Comparison of ENCODE assay signal across 13 cellular contexts in the genomic region with DNA sequence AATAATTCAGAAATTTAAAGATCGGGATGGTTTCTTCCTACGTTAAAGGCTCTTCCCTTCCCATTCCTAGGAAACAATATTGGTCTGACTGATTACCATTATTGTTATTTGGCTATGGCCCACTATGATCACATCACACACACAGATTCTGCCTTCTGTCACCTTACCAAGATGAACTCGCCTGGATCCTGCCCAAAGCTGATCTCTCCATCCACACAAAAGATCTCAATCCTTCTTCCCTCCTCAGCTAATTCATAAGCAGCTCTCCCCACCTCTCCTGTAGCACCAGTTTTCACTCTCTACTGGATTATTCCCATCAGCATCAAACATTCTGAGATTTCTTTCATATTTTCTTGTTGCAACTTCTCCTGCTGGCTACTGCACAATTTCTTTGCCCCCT. TPM values are rescaled to one million over a fixed set of nuclear protein-coding genes. Genes with fewer than 3 reads are reported as not detected.
DNase-seq lines count a peak whose midpoint lies in the region; ATAC-seq and TF ChIP-seq lines count a peak whose summit lies in the region.
"Had no signal": no experiment of that assay in that cellular context is flagged by ENCODE, and none has a peak within 500 bp of the region (broad histone marks: within the 10 kb centered on the region; RNA-seq: fewer than 3 reads in every experiment).

No MANE protein-coding gene starts in this region.

- intact Hi-C loops in left ventricle myocardium inferior (cut with micrococcal nuclease) = no loop called here
- intact Hi-C loops in Right ventricle myocardium inferior (cut with DNase I) = loop anchor here (5.0 kb wide), 1 partner anchor 32 kb away; no protein-coding TSS in a partner anchor
- intact Hi-C loops in OCI-LY7 (cut with micrococcal nuclease; ENCODE audit: unreplicated experiment) = loop anchor here (5.0 kb wide), 2 partner anchors 287 to 538 kb away; no protein-coding TSS in a partner anchor
- intact Hi-C loops in activated CD4-positive, alpha-beta T cell treated with anti-CD3 and anti-CD28 coated beads for 36 hours (cut with DNase I, micrococcal nuclease) = loop anchor here in 1 of 2 experiments (5.0 to 10.0 kb wide), 2 partner anchors 112 to 615 kb away; no protein-coding TSS in a partner anchor
- intact Hi-C loops in PC-9 (cut with micrococcal nuclease; ENCODE audit: unreplicated experiment) = no loop called here

- no peak overlapping the region for H3K4me3 Mint-ChIP-seq in glutamatergic neuron (ENCODE audit: unreplicated experiment)
- H3K4me3 Mint-ChIP-seq in stimulated activated naive B cell treated with anti-CD40 and anti-IgM and Interleukin-4, amounts not matched to agents 10 μg/mL and 1 μg/mL and 100 μg/mL, for 72 hours = no peak overlapping the region
- H3K4me3 Mint-ChIP-seq in activated CD4-positive, alpha-beta T cell treated with anti-CD3 and anti-CD28 coated beads for 36 hours = no peak overlapping the region

- H3K9me2 ChIP-seq in OCI-LY7 (ENCODE audit: insufficient read depth, low read length) (no peaks in the 10 kb centered on the region), PC-9 (ENCODE audit: insufficient read depth) (no peaks in the 10 kb centered on the region)

- H3K4me3 ChIP-seq in left ventricle myocardium inferior = no peak overlapping the region
- no peak overlapping the region for H3K4me3 ChIP-seq in OCI-LY7 (ENCODE audit: low read depth, low read length, poor library complexity, severe bottlenecking)
- no peak overlapping the region for H3K4me3 ChIP-seq in PC-9
- H3K4me3 ChIP-seq: A549, MG63 had no signal

- peaks cover 43% of the 10 kb centered on the region for H3K4me1 Mint-ChIP-seq in glutamatergic neuron (ENCODE audit: low read depth, unreplicated experiment)
- H3K4me1 Mint-ChIP-seq in stimulated activated naive B cell treated with anti-CD40 and anti-IgM and Interleukin-4, amounts not matched to agents 10 μg/mL and 1 μg/mL and 100 μg/mL, for 72 hours = peaks cover 39 to 54% of the 10 kb centered on the region in 2 donors
- H3K4me1 Mint-ChIP-seq in activated CD4-positive, alpha-beta T cell treated with anti-CD3 and anti-CD28 coated beads for 36 hours = peaks cover 72% of the 10 kb centered on the region

- DNase-seq in left ventricle myocardium inferior (no peak), Right ventricle myocardium inferior (ENCODE audit: missing footprints) (no peak), OCI-LY7 (ENCODE audit: low spot score) (no peak), glutamatergic neuron (no peak), NCI-H2029 (lab: John Stamatoyannopoulos, UW) (no peak), PC-9 (no peak)
- no peak for DNase-seq in stimulated activated naive B cell treated with anti-CD40 and anti-IgM and Interleukin-4, amounts not matched to agents 10 μg/mL and 1 μg/mL and 100 μg/mL, for 72 hours
- no peak for DNase-seq in activated CD4-positive, alpha-beta T cell treated with anti-CD3 and anti-CD28 coated beads for 36 hours
- DNase-seq: MG63, NCI-H1105, NCI-H1694 treated with DMSO at 0.1 percent for 48 hours, NCI-H774 had no signal

- no peak overlapping the region for H3K4me2 ChIP-seq in OCI-LY7 (ENCODE audit: low read length)
- no peak overlapping the region for H3K4me2 ChIP-seq in PC-9
- H3K4me2 ChIP-seq: A549 had no signal

- H3K79me2 ChIP-seq in OCI-LY7 (ENCODE audit: insufficient read depth, low read depth, low read length) (peaks cover 93% of the 10 kb centered on the region), PC-9 (ENCODE audit: low read depth) (no peaks in the 10 kb centered on the region; the same call in 1 of the 2 replicates)

- CTCF ChIA-PET in OCI-LY7 (lab: Charles Lee; ENCODE audit: unreplicated experiment) = no interaction called here
- CTCF ChIA-PET in activated CD4-positive, alpha-beta T cell treated with anti-CD3 and anti-CD28 coated beads for 36 hours (lab: Charles Lee) = no interaction called here
- CTCF ChIA-PET in PC-9 (lab: Charles Lee) = no interaction called here

- no peaks in the 10 kb centered on the region for H3K36me3 Mint-ChIP-seq in glutamatergic neuron (ENCODE audit: unreplicated experiment)
- peaks cover 19 to 22% of the 10 kb centered on the region in 2 donors for H3K36me3 Mint-ChIP-seq in stimulated activated naive B cell treated with anti-CD40 and anti-IgM and Interleukin-4, amounts not matched to agents 10 μg/mL and 1 μg/mL and 100 μg/mL, for 72 hours
- peaks cover 4% of the 10 kb centered on the region for H3K36me3 Mint-ChIP-seq in activated CD4-positive, alpha-beta T cell treated with anti-CD3 and anti-CD28 coated beads for 36 hours (ENCODE audit: low read depth)

- no peaks in the 10 kb centered on the region for H4K20me1 ChIP-seq in OCI-LY7 (ENCODE audit: insufficient read depth, low read length)
- H4K20me1 ChIP-seq in PC-9 (ENCODE audit: insufficient read depth) = no peaks in the 10 kb centered on the region

- H3K27ac ChIP-seq in left ventricle myocardium inferior (replicated peaks) = peak overlapping the region; percentile 37
- H3K27ac ChIP-seq in OCI-LY7 (ENCODE audit: low read depth, low read length, poor library complexity, severe bottlenecking) = peak overlapping the region; percentile 98
- no peak overlapping the region for H3K27ac ChIP-seq in PC-9
- H3K27ac ChIP-seq: A549 had no signal

- POLR2A ChIA-PET in OCI-LY7 (lab: Charles Lee) = interaction anchor here (1.0 to 3.7 kb wide), 4 partner anchors 11 to 15 kb away, joined by 5 to 22 read pairs (median 11); no protein-coding TSS in a partner anchor
- POLR2A ChIA-PET in activated CD4-positive, alpha-beta T cell treated with anti-CD3 and anti-CD28 coated beads for 36 hours (lab: Charles Lee) = no interaction called here
- POLR2A ChIA-PET in PC-9 (lab: Charles Lee; ENCODE audit: unreplicated experiment) = no interaction called here

- H3K9me3 ChIP-seq in left ventricle myocardium inferior (replicated peaks) = no peaks in the 10 kb centered on the region
- H3K9me3 ChIP-seq in OCI-LY7 (ENCODE audit: low read length) = no peaks in the 10 kb centered on the region
- no peaks in the 10 kb centered on the region for H3K9me3 ChIP-seq in PC-9 (ENCODE audit: insufficient read depth, low read depth)
- H3K9me3 ChIP-seq: A549, MG63 had no signal

- H3K27me3 Mint-ChIP-seq in glutamatergic neuron (ENCODE audit: unreplicated experiment) = no peaks in the 10 kb centered on the region
- H3K27me3 Mint-ChIP-seq in stimulated activated naive B cell treated with anti-CD40 and anti-IgM and Interleukin-4, amounts not matched to agents 10 μg/mL and 1 μg/mL and 100 μg/mL, for 72 hours = no peaks in the 10 kb centered on the region
- H3K27me3 Mint-ChIP-seq in activated CD4-positive, alpha-beta T cell treated with anti-CD3 and anti-CD28 coated beads for 36 hours = no peaks in the 10 kb centered on the region

- H2AFZ ChIP-seq in OCI-LY7 (ENCODE audit: low read length) (no peak overlapping the region), PC-9 (no peak overlapping the region)

- TF ChIP-seq CTCF in left ventricle myocardium inferior (IDR thresholded peaks at IDR 0.05; ENCODE audit: borderline replicate concordance) (no peak), OCI-LY7 (conservative IDR thresholded peaks at IDR 0.05; ENCODE audit: low read length) (no peak), glutamatergic neuron (IDR thresholded peaks at IDR 0.05; ENCODE audit: partially characterized antibody, unreplicated experiment) (no peak), PC-9 (conservative IDR thresholded peaks at IDR 0.05) (no peak)

- H3K9me3 Mint-ChIP-seq in glutamatergic neuron (ENCODE audit: unreplicated experiment) = peaks cover 2% of the 10 kb centered on the region
- peaks cover 0 to 4% of the 10 kb centered on the region in 2 donors for H3K9me3 Mint-ChIP-seq in stimulated activated naive B cell treated with anti-CD40 and anti-IgM and Interleukin-4, amounts not matched to agents 10 μg/mL and 1 μg/mL and 100 μg/mL, for 72 hours
- no peaks in the 10 kb centered on the region for H3K9me3 Mint-ChIP-seq in activated CD4-positive, alpha-beta T cell treated with anti-CD3 and anti-CD28 coated beads for 36 hours (ENCODE audit: low read depth)

- H3K27ac Mint-ChIP-seq in glutamatergic neuron (ENCODE audit: unreplicated experiment) = peak overlapping the region; percentile 41
- H3K27ac Mint-ChIP-seq in stimulated activated naive B cell treated with anti-CD40 and anti-IgM and Interleukin-4, amounts not matched to agents 10 μg/mL and 1 μg/mL and 100 μg/mL, for 72 hours = peak overlapping the region; percentile 32
- no peak overlapping the region for H3K27ac Mint-ChIP-seq in activated CD4-positive, alpha-beta T cell treated with anti-CD3 and anti-CD28 coated beads for 36 hours

- H3F3A ChIP-seq in PC-9 (ENCODE audit: insufficient read depth, low read depth) = no peaks in the 10 kb centered on the region

- H3K36me3 ChIP-seq in left ventricle myocardium inferior = no peaks in the 10 kb centered on the region
- peaks cover 8% of the 10 kb centered on the region; the same call in 1 of the 2 replicates for H3K36me3 ChIP-seq in OCI-LY7 (ENCODE audit: insufficient read depth, low read length)
- no peaks in the 10 kb centered on the region for H3K36me3 ChIP-seq in PC-9 (ENCODE audit: low read depth)
- H3K36me3 ChIP-seq: MG63 had no signal

- H3K27me3 ChIP-seq in left ventricle myocardium inferior (ENCODE audit: low read depth) (no peaks in the 10 kb centered on the region), PC-9 (ENCODE audit: insufficient read depth, low read depth) (no peaks in the 10 kb centered on the region)
- H3K27me3 ChIP-seq: MG63 had no signal

- BruUV-seq in OCI-LY7 (replicated peaks; lab: Mats Ljungman, UMichigan) (no TSS peak), PC-9 (replicated peaks; lab: Mats Ljungman, UMichigan) (no TSS peak)

- ATAC-seq in Right ventricle myocardium inferior = no peak
- ATAC-seq in stimulated activated naive B cell treated with anti-CD40 and anti-IgM and Interleukin-4, amounts not matched to agents 10 μg/mL and 1 μg/mL and 100 μg/mL, for 72 hours (replicated peaks) = no peak
- ATAC-seq in activated CD4-positive, alpha-beta T cell treated with anti-CD3 and anti-CD28 coated beads for 36 hours = no peak
- ATAC-seq: A549 had no signal

- H3K4me1 ChIP-seq in left ventricle myocardium inferior = peaks cover 91% of the 10 kb centered on the region
- peaks cover 97% of the 10 kb centered on the region for H3K4me1 ChIP-seq in OCI-LY7 (ENCODE audit: insufficient read depth, low read length, poor library complexity, severe bottlenecking)
- H3K4me1 ChIP-seq in PC-9 (replicated peaks; ENCODE audit: insufficient read depth) = peaks cover 24% of the 10 kb centered on the region

RNA-seq across cellular contexts. Expression of a gene that starts 25.0 kb away (rescaled TPM):
- total RNA-seq in left ventricle myocardium inferior = 48.1 TPM
- total RNA-seq in Right ventricle myocardium inferior = 72.9 TPM
- total RNA-seq in OCI-LY7 (2014; rRNA removed; shearing (Covaris generic)) = 41.6 and 42.8 TPM in 2 replicates
- total RNA-seq in OCI-LY7 (2022) = 34.1 and 41.1 TPM in 2 replicates
- 71.1 TPM for total RNA-seq in glutamatergic neuron (ENCODE audit: unreplicated experiment)
- 10 to 100 TPM; 12.5 to 15.0 TPM for total RNA-seq in activated CD4-positive, alpha-beta T cell treated with anti-CD3 and anti-CD28 coated beads for 36 hours
- total RNA-seq in PC-9 (2021) = 4.4 and 4.6 TPM in 2 replicates

Comparison
In these comparisons a context has a peak if more than half of its experiments do, and no peak if none do; other contexts are left out.
1. intact Hi-C loops: an anchor here in Right ventricle myocardium inferior (5.0 kb wide) and OCI-LY7 (5.0 kb wide); none called in left ventricle myocardium inferior and PC-9.